Comparison of ENCODE assay signal across 21 cellular contexts in the genomic region with DNA sequence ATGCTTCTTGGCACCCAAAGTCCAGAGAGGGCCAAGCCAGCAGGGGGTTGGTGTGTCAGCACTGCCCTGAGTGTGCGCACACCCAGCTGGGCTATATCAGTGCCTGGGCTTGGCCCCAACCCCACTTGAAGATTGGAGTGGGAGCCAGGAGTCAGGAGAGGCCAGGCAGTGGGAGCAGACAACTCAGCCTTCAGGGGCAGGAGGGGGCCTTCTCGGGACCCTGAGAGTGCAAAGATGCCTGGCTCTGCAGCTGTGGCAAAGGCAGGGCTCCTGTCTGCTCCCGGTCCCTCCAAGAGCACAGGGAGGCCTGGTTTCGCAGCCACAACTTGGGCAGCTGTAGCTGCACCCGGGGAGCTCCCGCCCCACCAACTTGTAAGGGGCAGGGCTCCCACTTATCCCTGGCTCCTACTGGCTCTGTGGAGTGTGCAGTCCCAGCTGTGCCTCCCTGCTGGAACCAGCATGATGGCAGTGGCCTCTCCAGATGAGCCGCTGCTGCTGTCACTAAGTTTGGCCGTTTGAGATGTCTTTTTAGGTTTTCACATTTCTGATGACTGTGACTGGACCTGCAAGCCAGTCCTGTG.
DNase-seq lines count a peak whose midpoint lies in the region; ATAC-seq and TF ChIP-seq lines count a peak whose summit lies in the region.
"Had no signal": no experiment of that assay in that cellular context is flagged by ENCODE, and none has a peak within 500 bp of the region (broad histone marks: within the 10 kb centered on the region; RNA-seq: fewer than 3 reads in every experiment).

No MANE protein-coding gene starts in this region.

- H3K4me1 ChIP-seq in heart right ventricle (peaks cover 0 to 23% (median 15%) of the 10 kb centered on the region in 9 donors), vagina (peaks cover 16% of the 10 kb centered on the region)
- H3K4me1 ChIP-seq: adrenal gland, gastrocnemius medialis, SJCRH30 had no signal

- peak; percentile 16 to 68 for DNase-seq in NCI-H446 (lab: John Stamatoyannopoulos, UW)
- DNase-seq in heart right ventricle: peak; percentile 71 to 74
- DNase-seq in natural killer cell: peak; percentile 4
- peak; percentile 37 to 82 for DNase-seq in vagina (ENCODE audit: extremely low spot score in 2 of 2)
- DNase-seq in glutamatergic neuron: no peak
- no peak for DNase-seq in NCI-H2107 treated with DMSO at 0.1 percent for 48 hours (lab: John Stamatoyannopoulos, UW; ENCODE audit: unreplicated experiment)
- DNase-seq in central memory CD4-positive, alpha-beta T cell: no peak
- DNase-seq: activated naive CD4-positive, alpha-beta T cell treated with Interleukin-2 at 50 U/mL for 16 hours; activated T-cell treated with anti-CD3 and anti-CD28 coated beads, Interleukin-2, amount 50 U/mL, for 48 hours; CD4-positive, alpha-beta memory T cell; DMS 273 treated with DMSO at 0.1 percent for 48 hours; esophagus squamous epithelium; gastrocnemius medialis; NCI-H1417 treated with DMSO at 0.1 percent for 48 hours; NCI-H526; SJCRH30 had no signal

- H3K4me3 ChIP-seq in heart right ventricle (no peak overlapping the region), vagina (no peak overlapping the region)
- H3K4me3 ChIP-seq: adrenal gland, esophagus squamous epithelium, gastrocnemius medialis, K562, SJCRH30 had no signal

- H3K4me3 Mint-ChIP-seq in natural killer cell: no peak overlapping the region
- H3K4me3 Mint-ChIP-seq in glutamatergic neuron (ENCODE audit: unreplicated experiment): no peak overlapping the region
- H3K4me3 Mint-ChIP-seq: brain; CD4-positive, alpha-beta memory T cell; T-helper 1 cell treated with Interleukin-12 subunit alpha and Interleukin-12 subunit beta and Interleukin-4 antibody, amounts not matched to agents 30 μg/mL and 1 μg/mL, for 36 hours had no signal

- peak; percentile 77 to 95 (median 89) for ATAC-seq in heart right ventricle
- no peak for ATAC-seq in natural killer cell
- ATAC-seq: K562, Panc1 had no signal

- no peak for TF ChIP-seq POLR2A in vagina (IDR thresholded peaks at IDR 0.05)

- no peak overlapping the region for H3K27ac Mint-ChIP-seq in natural killer cell
- no peak overlapping the region for H3K27ac Mint-ChIP-seq in glutamatergic neuron (ENCODE audit: unreplicated experiment)
- H3K27ac Mint-ChIP-seq: brain; CD4-positive, alpha-beta memory T cell; T-helper 1 cell treated with Interleukin-12 subunit alpha and Interleukin-12 subunit beta and Interleukin-4 antibody, amounts not matched to agents 30 μg/mL and 1 μg/mL, for 36 hours had no signal

- intact Hi-C loops in heart right ventricle (cut with DNase I): loop anchor here in 1 of 10 donors (10.0 kb wide), 1 partner anchor 143 kb away; no protein-coding TSS in a partner anchor
- intact Hi-C loops in natural killer cell (cut with micrococcal nuclease): no loop called here
- intact Hi-C loops in vagina (cut with DNase I): no loop called here

- H3K9me3 Mint-ChIP-seq in natural killer cell (peaks cover 4 to 7% of the 10 kb centered on the region in 2 donors), glutamatergic neuron (ENCODE audit: unreplicated experiment) (peaks cover 14% of the 10 kb centered on the region)

- H3K36me3 Mint-ChIP-seq in natural killer cell: no peaks in the 10 kb centered on the region
- H3K36me3 Mint-ChIP-seq in glutamatergic neuron (ENCODE audit: unreplicated experiment): peaks cover 15% of the 10 kb centered on the region
- H3K36me3 Mint-ChIP-seq: CD4-positive, alpha-beta memory T cell had no signal

- no peaks in the 10 kb centered on the region for H3K27me3 Mint-ChIP-seq in natural killer cell (ENCODE audit: low read depth in 2 of 2)
- peaks cover 3% of the 10 kb centered on the region for H3K27me3 Mint-ChIP-seq in glutamatergic neuron (ENCODE audit: unreplicated experiment)
- H3K27me3 Mint-ChIP-seq: CD4-positive, alpha-beta memory T cell had no signal

- H3K36me3 ChIP-seq in heart right ventricle (no peaks in the 10 kb centered on the region), vagina (no peaks in the 10 kb centered on the region)
- H3K36me3 ChIP-seq: adrenal gland, esophagus squamous epithelium, gastrocnemius medialis, SJCRH30 had no signal

- 56 to 60% methylated on average over 8 of the region's 8 CpGs for WGBS in heart right ventricle, 2 donors

- peak overlapping the region in 9 of 10 donors; percentile 35 to 85 (median 75) for H3K27ac ChIP-seq in heart right ventricle
- H3K27ac ChIP-seq in vagina: no peak overlapping the region
- H3K27ac ChIP-seq: adrenal gland, esophagus squamous epithelium, gastrocnemius medialis, SJCRH30 had no signal

- no peaks in the 10 kb centered on the region for H3K4me1 Mint-ChIP-seq in natural killer cell
- no peaks in the 10 kb centered on the region for H3K4me1 Mint-ChIP-seq in glutamatergic neuron (ENCODE audit: low read depth, unreplicated experiment)
- H3K4me1 Mint-ChIP-seq: CD4-positive, alpha-beta memory T cell had no signal

- H3K9me3 ChIP-seq in heart right ventricle (peaks cover 0 to 43% (median 17%) of the 10 kb centered on the region in 11 donors), vagina (peaks cover 5% of the 10 kb centered on the region)

- H3K27me3 ChIP-seq in heart right ventricle (no peaks in the 10 kb centered on the region), vagina (no peaks in the 10 kb centered on the region)
- H3K27me3 ChIP-seq: adrenal gland, esophagus squamous epithelium, gastrocnemius medialis, SJCRH30 had no signal

- TF ChIP-seq CTCF in heart right ventricle (IDR thresholded peaks at IDR 0.05) (no peak), natural killer cell (IDR thresholded peaks at IDR 0.05) (no peak), vagina (IDR thresholded peaks at IDR 0.05) (no peak), glutamatergic neuron (IDR thresholded peaks at IDR 0.05; ENCODE audit: partially characterized antibody, unreplicated experiment) (no peak)

Comparison
In these comparisons a context has a peak if more than half of its experiments do, and no peak if none do; other contexts are left out.
1. DNase-seq: peak in NCI-H446 (2 of 2), heart right ventricle (2 of 2), natural killer cell (single experiment) and vagina (2 of 2); none in glutamatergic neuron (single experiment), NCI-H2107 treated with DMSO at 0.1 percent for 48 hours (single experiment) and central memory CD4-positive, alpha-beta T cell (single experiment).
2. ATAC-seq: peak in heart right ventricle (8 of 8); none in natural killer cell (0 of 3).